Comparison of ENCODE assay signal across 1 cellular context in genomic region chr7:4830176-4830575, GRCh38.
TF ChIP-seq lines count a peak whose summit lies in the region.

No MANE protein-coding gene starts in this region.

TF ChIP-seq in HepG2, 621 proteins besides CTCF, POLR2A, EP300 and RAD21 (continued from another document and continues in another):
- TF ChIP-seq, protein P1, sequence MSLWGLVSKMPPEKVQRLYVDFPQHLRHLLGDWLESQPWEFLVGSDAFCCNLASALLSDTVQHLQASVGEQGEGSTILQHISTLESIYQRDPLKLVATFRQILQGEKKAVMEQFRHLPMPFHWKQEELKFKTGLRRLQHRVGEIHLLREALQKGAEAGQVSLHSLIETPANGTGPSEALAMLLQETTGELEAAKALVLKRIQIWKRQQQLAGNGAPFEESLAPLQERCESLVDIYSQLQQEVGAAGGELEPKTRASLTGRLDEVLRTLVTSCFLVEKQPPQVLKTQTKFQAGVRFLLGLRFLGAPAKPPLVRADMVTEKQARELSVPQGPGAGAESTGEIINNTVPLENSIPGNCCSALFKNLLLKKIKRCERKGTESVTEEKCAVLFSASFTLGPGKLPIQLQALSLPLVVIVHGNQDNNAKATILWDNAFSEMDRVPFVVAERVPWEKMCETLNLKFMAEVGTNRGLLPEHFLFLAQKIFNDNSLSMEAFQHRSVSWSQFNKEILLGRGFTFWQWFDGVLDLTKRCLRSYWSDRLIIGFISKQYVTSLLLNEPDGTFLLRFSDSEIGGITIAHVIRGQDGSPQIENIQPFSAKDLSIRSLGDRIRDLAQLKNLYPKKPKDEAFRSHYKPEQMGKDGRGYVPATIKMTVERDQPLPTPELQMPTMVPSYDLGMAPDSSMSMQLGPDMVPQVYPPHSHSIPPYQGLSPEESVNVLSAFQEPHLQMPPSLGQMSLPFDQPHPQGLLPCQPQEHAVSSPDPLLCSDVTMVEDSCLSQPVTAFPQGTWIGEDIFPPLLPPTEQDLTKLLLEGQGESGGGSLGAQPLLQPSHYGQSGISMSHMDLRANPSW (CRISPR knock-in tag; IDR thresholded peaks at IDR 0.05; ENCODE audit: borderline replicate concordance), result no peak
- peak; percentile 26; the same call in 1 of the 2 replicates for TF ChIP-seq THAP9 (CRISPR knock-in tag; IDR thresholded peaks at IDR 0.05; ENCODE audit: borderline replicate concordance)
- no peak for TF ChIP-seq ZNF10 (CRISPR knock-in tag; IDR thresholded peaks at IDR 0.05; ENCODE audit: borderline replicate concordance, low read depth)
- no peak for TF ChIP-seq DNMT1 (CRISPR knock-in tag; IDR thresholded peaks at IDR 0.05)
- TF ChIP-seq ZNF556 (CRISPR knock-in tag; IDR thresholded peaks at IDR 0.05; ENCODE audit: borderline replicate concordance), result 0 out of 2 replicates have a peak, but pooled peaks have one; percentile 17
- TF ChIP-seq NR2F2 (IDR thresholded peaks at IDR 0.05; ENCODE audit: borderline replicate concordance, low read depth), result no peak
- TF ChIP-seq GATAD2A (CRISPR knock-in tag; IDR thresholded peaks at IDR 0.05), result peak; percentile 62
- no peak for TF ChIP-seq TOPORS (CRISPR knock-in tag; IDR thresholded peaks at IDR 0.05)
- TF ChIP-seq U2AF2 (IDR thresholded peaks at IDR 0.05; ENCODE audit: low read depth, low read length), result no peak
- no peak for TF ChIP-seq HNRNPK (IDR thresholded peaks at IDR 0.05; ENCODE audit: low read depth, low read length, poor library complexity, severe bottlenecking)
- no peak for TF ChIP-seq ATM (IDR thresholded peaks at IDR 0.05; ENCODE audit: borderline replicate concordance)
- no peak for TF ChIP-seq ZNF251 (CRISPR knock-in tag; IDR thresholded peaks at IDR 0.05)
- no peak for TF ChIP-seq ZFP62 (CRISPR knock-in tag; IDR thresholded peaks at IDR 0.05)
- TF ChIP-seq ZFYVE20 (CRISPR knock-in tag; IDR thresholded peaks at IDR 0.05; ENCODE audit: borderline replicate concordance, low read depth), result no peak
- TF ChIP-seq, protein P2, sequence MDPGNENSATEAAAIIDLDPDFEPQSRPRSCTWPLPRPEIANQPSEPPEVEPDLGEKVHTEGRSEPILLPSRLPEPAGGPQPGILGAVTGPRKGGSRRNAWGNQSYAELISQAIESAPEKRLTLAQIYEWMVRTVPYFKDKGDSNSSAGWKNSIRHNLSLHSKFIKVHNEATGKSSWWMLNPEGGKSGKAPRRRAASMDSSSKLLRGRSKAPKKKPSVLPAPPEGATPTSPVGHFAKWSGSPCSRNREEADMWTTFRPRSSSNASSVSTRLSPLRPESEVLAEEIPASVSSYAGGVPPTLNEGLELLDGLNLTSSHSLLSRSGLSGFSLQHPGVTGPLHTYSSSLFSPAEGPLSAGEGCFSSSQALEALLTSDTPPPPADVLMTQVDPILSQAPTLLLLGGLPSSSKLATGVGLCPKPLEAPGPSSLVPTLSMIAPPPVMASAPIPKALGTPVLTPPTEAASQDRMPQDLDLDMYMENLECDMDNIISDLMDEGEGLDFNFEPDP (CRISPR knock-in tag; conservative IDR thresholded peaks at IDR 0.05), result no peak
- no peak for TF ChIP-seq ZNF562 (CRISPR knock-in tag; IDR thresholded peaks at IDR 0.05; ENCODE audit: borderline replicate concordance)
- TF ChIP-seq UBTF (CRISPR knock-in tag; IDR thresholded peaks at IDR 0.05), result 0 out of 2 replicates have a peak, but pooled peaks have one; percentile 24
- no peak for TF ChIP-seq DPF2 (CRISPR knock-in tag; IDR thresholded peaks at IDR 0.05; ENCODE audit: borderline replicate concordance, low read depth)
- TF ChIP-seq ELF4 (CRISPR knock-in tag; IDR thresholded peaks at IDR 0.05; ENCODE audit: borderline replicate concordance), result no peak
- TF ChIP-seq HMG20B (CRISPR knock-in tag; conservative IDR thresholded peaks at IDR 0.05), result no peak
- no peak for TF ChIP-seq ZNF24 (IDR thresholded peaks at IDR 0.05)
- TF ChIP-seq PCBP1 (IDR thresholded peaks at IDR 0.05; ENCODE audit: borderline replicate concordance, low read depth, low read length), result no peak
- TF ChIP-seq ZNF891 (CRISPR knock-in tag; IDR thresholded peaks at IDR 0.05), result no peak
- no peak for TF ChIP-seq ZBTB1 (CRISPR knock-in tag; IDR thresholded peaks at IDR 0.05; ENCODE audit: borderline replicate concordance)
- TF ChIP-seq, protein P3, sequence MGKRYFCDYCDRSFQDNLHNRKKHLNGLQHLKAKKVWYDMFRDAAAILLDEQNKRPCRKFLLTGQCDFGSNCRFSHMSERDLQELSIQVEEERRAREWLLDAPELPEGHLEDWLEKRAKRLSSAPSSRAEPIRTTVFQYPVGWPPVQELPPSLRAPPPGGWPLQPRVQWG (CRISPR knock-in tag; IDR thresholded peaks at IDR 0.05; ENCODE audit: borderline replicate concordance, low read depth), result no peak
- no peak for TF ChIP-seq ZBTB44 (CRISPR knock-in tag; IDR thresholded peaks at IDR 0.05)
- TF ChIP-seq CEBPG (CRISPR knock-in tag; IDR thresholded peaks at IDR 0.05), result peak; percentile 44
- TF ChIP-seq, protein P4, sequence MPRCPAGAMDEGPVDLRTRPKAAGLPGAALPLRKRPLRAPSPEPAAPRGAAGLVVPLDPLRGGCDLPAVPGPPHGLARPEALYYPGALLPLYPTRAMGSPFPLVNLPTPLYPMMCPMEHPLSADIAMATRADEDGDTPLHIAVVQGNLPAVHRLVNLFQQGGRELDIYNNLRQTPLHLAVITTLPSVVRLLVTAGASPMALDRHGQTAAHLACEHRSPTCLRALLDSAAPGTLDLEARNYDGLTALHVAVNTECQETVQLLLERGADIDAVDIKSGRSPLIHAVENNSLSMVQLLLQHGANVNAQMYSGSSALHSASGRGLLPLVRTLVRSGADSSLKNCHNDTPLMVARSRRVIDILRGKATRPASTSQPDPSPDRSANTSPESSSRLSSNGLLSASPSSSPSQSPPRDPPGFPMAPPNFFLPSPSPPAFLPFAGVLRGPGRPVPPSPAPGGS (CRISPR knock-in tag; IDR thresholded peaks at IDR 0.05), result no peak
- TF ChIP-seq SMC3 (IDR thresholded peaks at IDR 0.05; ENCODE audit: low read length), result peak; percentile 97
- TF ChIP-seq ZNF382 (CRISPR knock-in tag; IDR thresholded peaks at IDR 0.05; ENCODE audit: borderline replicate concordance), result no peak
- no peak; the same call in 1 of the 2 replicates for TF ChIP-seq KMT2A (CRISPR knock-in tag; IDR thresholded peaks at IDR 0.05)
- no peak for TF ChIP-seq ZNF329 (CRISPR knock-in tag; IDR thresholded peaks at IDR 0.05; ENCODE audit: low read depth)
- TF ChIP-seq SOX5 (CRISPR knock-in tag; IDR thresholded peaks at IDR 0.05; ENCODE audit: borderline replicate concordance), result 0 out of 2 replicates have a peak, but pooled peaks have one; percentile 38
- TF ChIP-seq EZH2 (conservative IDR thresholded peaks at IDR 0.05; ENCODE audit: low read depth, low read length), result no peak
- no peak for TF ChIP-seq TEAD2 (CRISPR knock-in tag; IDR thresholded peaks at IDR 0.05)
- TF ChIP-seq KLF11 (CRISPR knock-in tag; IDR thresholded peaks at IDR 0.05), result no peak
- TF ChIP-seq PPARG (CRISPR knock-in tag; conservative IDR thresholded peaks at IDR 0.05), result no peak
- TF ChIP-seq, protein P5, sequence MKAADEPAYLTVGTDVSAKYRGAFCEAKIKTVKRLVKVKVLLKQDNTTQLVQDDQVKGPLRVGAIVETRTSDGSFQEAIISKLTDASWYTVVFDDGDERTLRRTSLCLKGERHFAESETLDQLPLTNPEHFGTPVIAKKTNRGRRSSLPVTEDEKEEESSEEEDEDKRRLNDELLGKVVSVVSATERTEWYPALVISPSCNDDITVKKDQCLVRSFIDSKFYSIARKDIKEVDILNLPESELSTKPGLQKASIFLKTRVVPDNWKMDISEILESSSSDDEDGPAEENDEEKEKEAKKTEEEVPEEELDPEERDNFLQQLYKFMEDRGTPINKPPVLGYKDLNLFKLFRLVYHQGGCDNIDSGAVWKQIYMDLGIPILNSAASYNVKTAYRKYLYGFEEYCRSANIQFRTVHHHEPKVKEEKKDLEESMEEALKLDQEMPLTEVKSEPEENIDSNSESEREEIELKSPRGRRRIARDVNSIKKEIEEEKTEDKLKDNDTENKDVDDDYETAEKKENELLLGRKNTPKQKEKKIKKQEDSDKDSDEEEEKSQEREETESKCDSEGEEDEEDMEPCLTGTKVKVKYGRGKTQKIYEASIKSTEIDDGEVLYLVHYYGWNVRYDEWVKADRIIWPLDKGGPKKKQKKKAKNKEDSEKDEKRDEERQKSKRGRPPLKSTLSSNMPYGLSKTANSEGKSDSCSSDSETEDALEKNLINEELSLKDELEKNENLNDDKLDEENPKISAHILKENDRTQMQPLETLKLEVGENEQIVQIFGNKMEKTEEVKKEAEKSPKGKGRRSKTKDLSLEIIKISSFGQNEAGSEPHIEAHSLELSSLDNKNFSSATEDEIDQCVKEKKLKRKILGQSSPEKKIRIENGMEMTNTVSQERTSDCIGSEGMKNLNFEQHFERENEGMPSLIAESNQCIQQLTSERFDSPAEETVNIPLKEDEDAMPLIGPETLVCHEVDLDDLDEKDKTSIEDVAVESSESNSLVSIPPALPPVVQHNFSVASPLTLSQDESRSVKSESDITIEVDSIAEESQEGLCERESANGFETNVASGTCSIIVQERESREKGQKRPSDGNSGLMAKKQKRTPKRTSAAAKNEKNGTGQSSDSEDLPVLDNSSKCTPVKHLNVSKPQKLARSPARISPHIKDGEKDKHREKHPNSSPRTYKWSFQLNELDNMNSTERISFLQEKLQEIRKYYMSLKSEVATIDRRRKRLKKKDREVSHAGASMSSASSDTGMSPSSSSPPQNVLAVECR (CRISPR knock-in tag; IDR thresholded peaks at IDR 0.05; ENCODE audit: borderline replicate concordance), result peak; percentile 37; the same call in 1 of the 2 replicates
- TF ChIP-seq ZNF326 (CRISPR knock-in tag; IDR thresholded peaks at IDR 0.05; ENCODE audit: borderline replicate concordance), result no peak
- TF ChIP-seq MXD4 (CRISPR knock-in tag; IDR thresholded peaks at IDR 0.05), result no peak
- TF ChIP-seq SKIL (CRISPR knock-in tag; IDR thresholded peaks at IDR 0.05; ENCODE audit: borderline replicate concordance), result no peak
- TF ChIP-seq CHCHD3 (CRISPR knock-in tag; IDR thresholded peaks at IDR 0.05), result no peak
- TF ChIP-seq SIX1 (CRISPR knock-in tag; IDR thresholded peaks at IDR 0.05; ENCODE audit: borderline replicate concordance), result no peak
